Comparison of ENCODE assay signal across 8 cellular contexts in genomic region chr19:49502866-49503581, GRCh38. TPM values are rescaled to one million over a fixed set of nuclear protein-coding genes. Genes with fewer than 3 reads are reported as not detected.
A peak's percentile ranks its signal among the peaks of the same experiment; 100 is the strongest.
DNase-seq lines count a peak whose midpoint lies in the region; ATAC-seq and TF ChIP-seq lines count a peak whose summit lies in the region.

No MANE protein-coding gene starts in this region.

- H3K4me1 Mint-ChIP-seq in CD14-positive monocyte: peaks cover 42% of the 10 kb centered on the region

- ATAC-seq in psoas muscle (peak; percentile 50 to 71 (median 62)), GM21367 (IDR thresholded peaks at IDR 0.05; ENCODE audit: unreplicated experiment) (no peak)

- H3K9me3 Mint-ChIP-seq in CD14-positive monocyte: peaks cover 0 to 2% (median 0%) of the 10 kb centered on the region in 7 donors

- H3K27me3 ChIP-seq in psoas muscle (ENCODE audit: insufficient read depth in 3 of 3, low read length in 2 of 3): no peaks in the 10 kb centered on the region

- no peaks in the 10 kb centered on the region for H3K9me3 ChIP-seq in psoas muscle

- H3K36me3 ChIP-seq in psoas muscle (ENCODE audit: insufficient read depth in 1 of 2, low read depth in 1 of 2): peaks cover 10 to 22% of the 10 kb centered on the region in 2 donors

- H3K36me3 Mint-ChIP-seq in CD14-positive monocyte: peaks cover 17 to 19% of the 10 kb centered on the region in 2 donors

- H3K27ac ChIP-seq in psoas muscle: no peak overlapping the region

- no peak overlapping the region for H3K4me3 Mint-ChIP-seq in CD14-positive monocyte

- H3K27ac Mint-ChIP-seq in CD14-positive monocyte: no peak overlapping the region

- peaks cover 11 to 18% (median 14%) of the 10 kb centered on the region in 3 donors for H3K27me3 Mint-ChIP-seq in CD14-positive monocyte (ENCODE audit: low read depth in 3 of 3)

- no peak for DNase-seq in CD14-positive monocyte (ENCODE audit: low spot score)
- DNase-seq in HFF-Myc (ENCODE audit: extremely low read depth, low read depth): peak; percentile 72
- DNase-seq in NCI-H69 (lab: John Stamatoyannopoulos, UW): peak; percentile 80
- peak; percentile 62 for DNase-seq in activated CD8-positive, alpha-beta memory T cell treated with anti-CD3 and anti-CD28 coated beads, Interleukin-2, amount 50 U/mL, for 48 hours
- DNase-seq in fibroblast of pulmonary artery (ENCODE audit: low read depth): peak; percentile 95
- peak in 1 of 2 donors; percentile 52 for DNase-seq in psoas muscle
- no peak for DNase-seq in pons (ENCODE audit: low spot score)

- H3K4me1 ChIP-seq in psoas muscle: peaks cover 32% of the 10 kb centered on the region

- no peak overlapping the region for H3K4me3 ChIP-seq in HFF-Myc (replicated peaks; ENCODE audit: low read depth, low read length)
- no peak overlapping the region for H3K4me3 ChIP-seq in fibroblast of pulmonary artery (replicated peaks; ENCODE audit: low read depth, low read length)
- H3K4me3 ChIP-seq in psoas muscle: peak overlapping the region; percentile 34

- TF ChIP-seq CTCF in CD14-positive monocyte (IDR thresholded peaks at IDR 0.05) (peak; percentile 55), HFF-Myc (IDR thresholded peaks at IDR 0.05; ENCODE audit: low read depth, low read length, missing control alignments) (peak; percentile 66), fibroblast of pulmonary artery (IDR thresholded peaks at IDR 0.05; ENCODE audit: low read length, missing control alignments) (peak; percentile 67), psoas muscle (IDR thresholded peaks at IDR 0.05) (peak; percentile 65)

- WGBS in psoas muscle, 3 donors: 38 to 41% (median 39%) methylated on average over 14 of the region's 14 CpGs

- intact Hi-C loops in CD14-positive monocyte (cut with micrococcal nuclease): no loop called here
- intact Hi-C loops in psoas muscle (cut with DNase I): loop anchor here in 1 of 2 donors (1.0 kb wide), 2 partner anchors 44 to 67 kb away; no protein-coding TSS in a partner anchor

RNA-seq across cellular contexts. Expression of gene RPS11, which starts 6.8 kb away (rescaled TPM):
- polyA plus RNA-seq in CD14-positive monocyte (1,000 to 10,000 TPM; 1,103 to 1,481 TPM), psoas muscle (1,000 to 10,000 TPM; 2,461 to 3,844 (median 3,134) TPM)
- total RNA-seq in psoas muscle: 1,000 to 10,000 TPM; 1,146 to 1,506 (median 1,232) TPM

RNA-seq across cellular contexts. Expression of gene FCGRT, which starts 9.4 kb away (rescaled TPM):
- polyA plus RNA-seq in CD14-positive monocyte (100 to 1,000 TPM; 720 to 930 TPM), psoas muscle (10 to 100 TPM; 32.0 to 48.2 (median 39.9) TPM)
- 10 to 100 TPM; 42.2 to 79.3 (median 60.3) TPM for total RNA-seq in psoas muscle

RNA-seq across cellular contexts. Expression of gene RPL13A, which starts 15.6 kb away (rescaled TPM):
- 100 to 1,000 TPM; 655 to 663 TPM for polyA plus RNA-seq in CD14-positive monocyte
- 1,000 to 10,000 TPM; 1,392 to 2,022 (median 1,763) TPM for total RNA-seq in psoas muscle
- polyA plus RNA-seq in psoas muscle: 1,000 to 10,000 TPM; 1,992 to 2,955 (median 2,046) TPM

RNA-seq across cellular contexts. Expression of gene RCN3, which starts 24.8 kb away (rescaled TPM):
- polyA plus RNA-seq in CD14-positive monocyte (not detected), psoas muscle (1 to 10 TPM; 3.9 to 9.6 (median 7.3) TPM)
- 1 to 10 TPM; 6.4 to 8.6 (median 7.4) TPM for total RNA-seq in psoas muscle

RNA-seq across cellular contexts. Expression of gene FLT3LG, which starts 29.0 kb away (rescaled TPM):
- polyA plus RNA-seq in CD14-positive monocyte (1 to 10 TPM; 5.0 to 6.9 TPM), psoas muscle (1 to 10 TPM; 1.9 to 4.5 (median 4.1) TPM)
- 1 to 10 TPM; 1.9 to 3.2 (median 2.5) TPM for total RNA-seq in psoas muscle

Comparison
In these comparisons a context has a peak if more than half of its experiments do, and no peak if none do; other contexts are left out.
1. DNase-seq: peak in HFF-Myc (single experiment), NCI-H69 (single experiment), activated CD8-positive, alpha-beta memory T cell treated with anti-CD3 and anti-CD28 coated beads, Interleukin-2, amount 50 U/mL, for 48 hours (single experiment) and fibroblast of pulmonary artery (single experiment); none in CD14-positive monocyte (single experiment) and pons (single experiment).
2. RNA of gene FCGRT, which starts 9.4 kb away (polyA plus RNA-seq): 720 to 930 TPM in CD14-positive monocyte; 32.0 to 48.2 TPM in psoas muscle; every median in the first group is over 10 times any median in the second.
3. Peak in every context shown above with its lines, with median percentiles within 50 percentile points of each other: CTCF ChIP-seq.